In the genomic region with DNA sequence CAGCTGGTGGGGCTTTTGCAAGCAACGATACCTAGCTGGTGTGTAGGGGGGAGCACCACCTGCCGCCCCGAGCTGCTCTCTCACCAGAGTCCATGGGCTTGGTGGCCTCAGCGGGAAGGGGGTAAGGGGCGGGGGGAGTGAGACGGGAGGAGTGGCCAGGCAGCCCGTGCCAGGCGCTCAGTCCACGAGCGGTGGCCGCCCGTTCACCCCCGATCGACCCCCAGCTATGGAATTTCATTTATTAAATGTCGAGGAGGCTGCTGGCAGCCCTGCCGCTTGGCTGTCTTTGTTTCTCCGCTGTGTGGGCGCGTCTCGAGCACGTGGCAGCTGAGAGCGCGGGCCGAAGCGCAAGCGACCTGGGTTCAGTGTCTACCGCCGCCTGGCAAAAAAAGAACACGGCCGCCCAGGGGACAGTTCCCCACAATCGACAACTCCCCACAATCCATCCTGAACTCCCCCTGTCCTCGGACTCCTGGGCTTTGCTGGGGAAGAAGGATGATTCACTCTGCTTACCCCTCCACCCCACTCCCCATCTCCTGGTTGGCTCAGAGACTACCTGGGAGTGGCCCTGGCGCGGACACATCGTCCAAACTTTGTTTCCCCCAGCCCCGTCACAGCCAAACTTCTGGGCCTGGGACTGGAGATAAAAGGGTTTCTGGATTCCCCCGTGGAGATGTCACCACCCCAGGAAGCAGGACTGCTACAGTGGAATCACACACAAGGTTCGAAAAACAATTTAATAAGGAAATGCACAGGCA, we compare ENCODE assay signal across 8 cellular contexts. TPM values are rescaled to one million over a fixed set of nuclear protein-coding genes. Genes with fewer than 3 reads are reported as not detected.
DNase-seq lines count a peak whose midpoint lies in the region; ATAC-seq lines count a peak whose summit lies in the region.

No MANE protein-coding gene starts in this region.

- DNase-seq in Right ventricle myocardium inferior (ENCODE audit: missing footprints) = peak; percentile 79
- DNase-seq in cardiac septum (ENCODE audit: low spot score) = no peak
- DNase-seq in NCI-H69 (lab: John Stamatoyannopoulos, UW) = peak; percentile 92
- peak; percentile 65 for DNase-seq in activated naive CD8-positive, alpha-beta T cell treated with anti-CD3 and anti-CD28 coated beads for 36 hours
- peak; percentile 67 for DNase-seq in left ventricle myocardium superior
- peak; percentile 91 for DNase-seq in retina
- no peak for DNase-seq in NCI-H128 (lab: John Stamatoyannopoulos, UW; ENCODE audit: unreplicated experiment)

- ATAC-seq in Right ventricle myocardium inferior (peak; percentile 2), left ventricle myocardium superior (peak; percentile 3), HG02884 (IDR thresholded peaks at IDR 0.05; ENCODE audit: unreplicated experiment) (no peak)

- intact Hi-C loops in Right ventricle myocardium inferior (cut with DNase I) (loop anchor here (2.0 kb wide), 1 partner anchor 22 kb away; no protein-coding TSS in a partner anchor), cardiac septum (cut with DNase I) (no loop called here), left ventricle myocardium superior (cut with micrococcal nuclease) (no loop called here)

- peaks cover 52% of the 10 kb centered on the region for H3K4me1 Mint-ChIP-seq in activated naive CD8-positive, alpha-beta T cell treated with anti-CD3 and anti-CD28 coated beads for 36 hours

- peak overlapping the region; percentile 88 for H3K4me3 Mint-ChIP-seq in activated naive CD8-positive, alpha-beta T cell treated with anti-CD3 and anti-CD28 coated beads for 36 hours

- H3K36me3 Mint-ChIP-seq in activated naive CD8-positive, alpha-beta T cell treated with anti-CD3 and anti-CD28 coated beads for 36 hours = peaks cover 4% of the 10 kb centered on the region

- no peaks in the 10 kb centered on the region for H3K27me3 Mint-ChIP-seq in activated naive CD8-positive, alpha-beta T cell treated with anti-CD3 and anti-CD28 coated beads for 36 hours

- peak overlapping the region; percentile 87 for H3K27ac Mint-ChIP-seq in activated naive CD8-positive, alpha-beta T cell treated with anti-CD3 and anti-CD28 coated beads for 36 hours

- no peaks in the 10 kb centered on the region for H3K9me3 Mint-ChIP-seq in activated naive CD8-positive, alpha-beta T cell treated with anti-CD3 and anti-CD28 coated beads for 36 hours

RNA-seq across cellular contexts. Expression of a gene that starts 1.7 kb away (rescaled TPM):
- 33.0 TPM for total RNA-seq in Right ventricle myocardium inferior
- 36.2 TPM for total RNA-seq in cardiac septum
- 10 to 100 TPM; 63.5 to 63.7 TPM for total RNA-seq in activated naive CD8-positive, alpha-beta T cell treated with anti-CD3 and anti-CD28 coated beads for 36 hours
- 31.5 TPM for total RNA-seq in left ventricle myocardium superior

RNA-seq across cellular contexts. Expression of a gene that starts 1.8 kb away (rescaled TPM):
- total RNA-seq in Right ventricle myocardium inferior = 9.2 TPM
- 8.1 TPM for total RNA-seq in cardiac septum
- 10 to 100 TPM; 17.9 to 20.8 TPM for total RNA-seq in activated naive CD8-positive, alpha-beta T cell treated with anti-CD3 and anti-CD28 coated beads for 36 hours
- 8.3 TPM for total RNA-seq in left ventricle myocardium superior

RNA-seq across cellular contexts. Expression of a gene that starts 22.7 kb away (rescaled TPM):
- total RNA-seq in Right ventricle myocardium inferior (38.8 TPM), cardiac septum (31.9 TPM), left ventricle myocardium superior (40.1 TPM)
- total RNA-seq in activated naive CD8-positive, alpha-beta T cell treated with anti-CD3 and anti-CD28 coated beads for 36 hours = 10 to 100 TPM; 31.2 to 35.3 TPM

RNA-seq across cellular contexts. Expression of a gene that starts 24.3 kb away (rescaled TPM):
- total RNA-seq in Right ventricle myocardium inferior = 7.1 TPM
- 5.8 TPM for total RNA-seq in cardiac septum
- total RNA-seq in activated naive CD8-positive, alpha-beta T cell treated with anti-CD3 and anti-CD28 coated beads for 36 hours = 1 to 10 TPM; 8.6 to 8.8 TPM
- 6.4 TPM for total RNA-seq in left ventricle myocardium superior

RNA-seq across cellular contexts. Expression of a gene that starts 31.6 kb away (rescaled TPM):
- 93.2 TPM for total RNA-seq in Right ventricle myocardium inferior
- 128 TPM for total RNA-seq in cardiac septum
- total RNA-seq in activated naive CD8-positive, alpha-beta T cell treated with anti-CD3 and anti-CD28 coated beads for 36 hours = 1 to 10 TPM; 8.9 to 9.4 TPM
- total RNA-seq in left ventricle myocardium superior = 104 TPM

Comparison
In these comparisons a context has a peak if more than half of its experiments do, and no peak if none do; other contexts are left out.
1. DNase-seq: peak in Right ventricle myocardium inferior (single experiment), NCI-H69 (single experiment), activated naive CD8-positive, alpha-beta T cell treated with anti-CD3 and anti-CD28 coated beads for 36 hours (single experiment), left ventricle myocardium superior (single experiment) and retina (single experiment); none in cardiac septum (single experiment) and NCI-H128 (single experiment).